Comparison of ENCODE assay signal across 29 cellular contexts in genomic region chr7:898460-898854, GRCh38.
"Had no signal": no experiment of that assay in that cellular context is flagged by ENCODE, and none has a peak within 500 bp of the region (broad histone marks: within the 10 kb centered on the region; RNA-seq: fewer than 3 reads in every experiment).

No MANE protein-coding gene starts in this region.

- H3K9me3 Mint-ChIP-seq: activated CD4-positive, alpha-beta memory T cell treated with anti-CD3 and anti-CD28 coated beads, Interleukin-2, amount 10 ng/mL, durations not matched to agents 7 days and 5 days; activated naive CD4-positive, alpha-beta T cell treated with anti-CD3 and anti-CD28 coated beads, Interleukin-2, amount 10 ng/mL, durations not matched to agents 7 days and 5 days; central memory CD8-positive, alpha-beta T cell; T-helper 2 cell treated with Interferon-gamma antibody and Interleukin-4, amounts not matched to agents 5 μg/mL and 100 μg/mL, for 36 hours had no signal

- H3K27me3 Mint-ChIP-seq: activated CD4-positive, alpha-beta memory T cell treated with anti-CD3 and anti-CD28 coated beads, Interleukin-2, amount 10 ng/mL, durations not matched to agents 7 days and 5 days; activated CD8-positive, alpha-beta memory T cell treated with anti-CD3 and anti-CD28 coated beads, Interleukin-2, amount 10 ng/mL, durations not matched to agents 7 days and 5 days; activated naive CD4-positive, alpha-beta T cell treated with anti-CD3 and anti-CD28 coated beads, Interleukin-2, amount 10 ng/mL, durations not matched to agents 7 days and 5 days; activated naive CD8-positive, alpha-beta T cell; central memory CD8-positive, alpha-beta T cell had no signal

- H3K36me3 ChIP-seq: SJCRH30 had no signal

- H3K27ac Mint-ChIP-seq: activated CD4-positive, alpha-beta memory T cell treated with anti-CD3 and anti-CD28 coated beads, Interleukin-2, amount 10 ng/mL, durations not matched to agents 7 days and 5 days; activated CD8-positive, alpha-beta memory T cell treated with anti-CD3 and anti-CD28 coated beads, Interleukin-2, amount 10 ng/mL, durations not matched to agents 7 days and 5 days; activated naive CD4-positive, alpha-beta T cell treated with anti-CD3 and anti-CD28 coated beads, Interleukin-2, amount 10 ng/mL, durations not matched to agents 7 days and 5 days; activated naive CD8-positive, alpha-beta T cell; T-helper 2 cell treated with Interferon-gamma antibody and Interleukin-4, amounts not matched to agents 5 μg/mL and 100 μg/mL, for 36 hours had no signal

- H3K4me3 Mint-ChIP-seq: activated CD4-positive, alpha-beta memory T cell treated with anti-CD3 and anti-CD28 coated beads, Interleukin-2, amount 10 ng/mL, durations not matched to agents 7 days and 5 days; activated CD8-positive, alpha-beta memory T cell treated with anti-CD3 and anti-CD28 coated beads, Interleukin-2, amount 10 ng/mL, durations not matched to agents 7 days and 5 days; activated naive CD4-positive, alpha-beta T cell treated with anti-CD3 and anti-CD28 coated beads, Interleukin-2, amount 10 ng/mL, durations not matched to agents 7 days and 5 days; activated naive CD8-positive, alpha-beta T cell; central memory CD8-positive, alpha-beta T cell; T-helper 2 cell treated with Interferon-gamma antibody and Interleukin-4, amounts not matched to agents 5 μg/mL and 100 μg/mL, for 36 hours had no signal

- H3K4me3 ChIP-seq: Peyer's patch, SJCRH30, SK-N-MC had no signal

- H3K27me3 ChIP-seq: brain microvascular endothelial cell, Peyer's patch, SJCRH30 had no signal

- H3K4me1 Mint-ChIP-seq: activated CD8-positive, alpha-beta memory T cell treated with anti-CD3 and anti-CD28 coated beads, Interleukin-2, amount 10 ng/mL, durations not matched to agents 7 days and 5 days; activated naive CD4-positive, alpha-beta T cell treated with anti-CD3 and anti-CD28 coated beads, Interleukin-2, amount 10 ng/mL, durations not matched to agents 7 days and 5 days; central memory CD8-positive, alpha-beta T cell had no signal

- H3K27ac ChIP-seq: brain microvascular endothelial cell, Peyer's patch, SJCRH30, SK-N-MC had no signal

- ATAC-seq: activated CD8-positive, alpha-beta memory T cell treated with anti-CD3 and anti-CD28 coated beads, Interleukin-2, amount 10 ng/mL, durations not matched to agents 7 days and 5 days had no signal

- DNase-seq: activated CD4-positive, alpha-beta memory T cell treated with anti-CD3 and anti-CD28 coated beads, Interleukin-2, amount 10 ng/mL, durations not matched to agents 7 days and 5 days; activated CD4-positive, alpha-beta T cell treated with anti-CD3 and anti-CD28 coated beads for 1 hour; activated CD4-positive, alpha-beta T cell treated with anti-CD3 and anti-CD28 coated beads for 48 hours; activated CD4-positive, CD25-positive, alpha-beta regulatory T cell; activated CD8-positive, alpha-beta memory T cell treated with anti-CD3 and anti-CD28 coated beads for 24 hours; activated CD8-positive, alpha-beta memory T cell treated with anti-CD3 and anti-CD28 coated beads, Interleukin-2, amount 10 ng/mL, durations not matched to agents 7 days and 5 days; activated CD8-positive, alpha-beta memory T cell treated with anti-CD3 and anti-CD28 coated beads, Interleukin-2, amount 50 U/mL, for 48 hours; activated effector memory CD4-positive, alpha-beta T cell treated with Interleukin-2 at 50 U/mL for 16 hours; activated naive CD4-positive, alpha-beta T cell treated with anti-CD3 and anti-CD28 coated beads, Interleukin-2, amount 10 ng/mL, durations not matched to agents 7 days and 5 days; activated T-cell treated with anti-CD3 and anti-CD28 coated beads, Interleukin-2, amount 50 U/mL, for 48 hours; amniotic stem cell; brain microvascular endothelial cell; Karpas-422; KBM-7; NCI-H1105; NCI-H1417 treated with DMSO at 0.1 percent for 48 hours; NCI-H187 treated with DMSO at 0.1 percent for 48 hours; NCI-H2171 treated with DMSO at 0.1 percent for 48 hours; NCI-H2227 treated with DMSO at 0.1 percent for 48 hours; NCI-H446 treated with DMSO at 0.1 percent for 48 hours; NCI-H524; Peyer's patch; Right ventricle myocardium superior; RPMI8226; SJCRH30 had no signal

- H3K9me3 ChIP-seq: Peyer's patch, SJCRH30 had no signal
